In genomic region chr11:83908457-83908856, GRCh38 we compare ENCODE assay signal across 35 cellular contexts.
"Had no signal": no experiment of that assay in that cellular context is flagged by ENCODE, and none has a peak within 500 bp of the region (broad histone marks: within the 10 kb centered on the region; RNA-seq: fewer than 3 reads in every experiment).

No MANE protein-coding gene starts in this region.

- DNase-seq: Karpas-422, Kasumi-1, KG1, MG63, MM.1S, MV-4-11, NCI-H1048, NCI-H1092, NCI-H1092 treated with DMSO at 0.1 percent for 48 hours, NCI-H1105, NCI-H1105 treated with DMSO at 0.1 percent for 48 hours, NCI-H1417, NCI-H1417 treated with DMSO at 0.1 percent for 48 hours, NCI-H1436, NCI-H1436 treated with DMSO at 0.1 percent for 48 hours, NCI-H146, NCI-H1694, NCI-H1694 treated with DMSO at 0.1 percent for 48 hours, NCI-H187, NCI-H187 treated with DMSO at 0.1 percent for 48 hours, NCI-H1930, NCI-H2029, NCI-H2029 treated with DMSO at 0.1 percent for 48 hours, NCI-H2081, NCI-H2081 treated with DMSO at 0.1 percent for 48 hours, NCI-H2107, NCI-H2171, NCI-H2171 treated with DMSO at 0.1 percent for 48 hours, NCI-H2227 treated with DMSO at 0.1 percent for 48 hours, NCI-H226, NCI-H345, NCI-H446, NCI-H446 treated with DMSO at 0.1 percent for 48 hours, NCI-H510A had no signal

- H3K36me3 ChIP-seq: MG63 had no signal

- H3K9ac ChIP-seq: KMS-11 had no signal

- H3K27ac ChIP-seq: KMS-11 had no signal

- H3K4me3 ChIP-seq: MG63 had no signal

- H3K27me3 ChIP-seq: MG63 had no signal

- H3K4me2 ChIP-seq: KMS-11 had no signal

- H3K9me3 ChIP-seq: MG63 had no signal
